In genomic region chr1:187928288-187928687, GRCh38 we compare ENCODE assay signal across 8 cellular contexts.
DNase-seq lines count a peak whose midpoint lies in the region; ATAC-seq, FAIRE-seq and TF ChIP-seq lines count a peak whose summit lies in the region.
"Had no signal": no experiment of that assay in that cellular context is flagged by ENCODE, and none has a peak within 500 bp of the region (broad histone marks: within the 10 kb centered on the region; RNA-seq: fewer than 3 reads in every experiment).

No MANE protein-coding gene starts in this region.

- intact Hi-C loops in endothelial cell of umbilical vein (cut with micrococcal nuclease) = loop anchor here (1.0 to 10.0 kb wide), 12 partner anchors 115 to 1501 kb away; no protein-coding TSS in a partner anchor

- POLR2A ChIA-PET in endothelial cell of umbilical vein (lab: Charles Lee) = no interaction called here

- no peaks in the 10 kb centered on the region for H3K4me1 Mint-ChIP-seq in activated CD8-positive, alpha-beta memory T cell treated with anti-CD3 and anti-CD28 coated beads, Interleukin-2, amount 10 ng/mL, durations not matched to agents 7 days and 5 days
- H3K4me1 Mint-ChIP-seq: memory B cell had no signal

- no peaks in the 10 kb centered on the region for H3K9me1 ChIP-seq in endothelial cell of umbilical vein (replicated peaks; ENCODE audit: control insufficient read depth, extremely low read depth, insufficient read depth, low read length)

- no peaks in the 10 kb centered on the region for H4K20me1 ChIP-seq in endothelial cell of umbilical vein (replicated peaks; ENCODE audit: control insufficient read depth, extremely low read depth, insufficient read depth, low read length)

- peaks cover 5% of the 10 kb centered on the region for H3K9me3 Mint-ChIP-seq in activated CD8-positive, alpha-beta memory T cell treated with anti-CD3 and anti-CD28 coated beads, Interleukin-2, amount 10 ng/mL, durations not matched to agents 7 days and 5 days (ENCODE audit: low read depth)

- H3K27ac Mint-ChIP-seq in activated CD8-positive, alpha-beta memory T cell treated with anti-CD3 and anti-CD28 coated beads, Interleukin-2, amount 10 ng/mL, durations not matched to agents 7 days and 5 days = no peak overlapping the region
- H3K27ac Mint-ChIP-seq: memory B cell had no signal

- dilution Hi-C loops in endothelial cell of umbilical vein (cut with MboI; ENCODE audit: extremely low pct_ligation_motif_present, low sequenced_read_pairs) = no loop called here

- H3K4me3 Mint-ChIP-seq in activated CD8-positive, alpha-beta memory T cell treated with anti-CD3 and anti-CD28 coated beads, Interleukin-2, amount 10 ng/mL, durations not matched to agents 7 days and 5 days = no peak overlapping the region
- H3K4me3 Mint-ChIP-seq: memory B cell had no signal

- H3K9me3 ChIP-seq in endothelial cell of umbilical vein (replicated peaks; ENCODE audit: control insufficient read depth, insufficient read depth, low read length) = no peaks in the 10 kb centered on the region

- no peak overlapping the region for H3K4me3 ChIP-seq in endothelial cell of umbilical vein (replicated peaks in 1 of 3; ENCODE audit: insufficient read depth in 1 of 3, low read depth in 1 of 3, low read length in 3 of 3)
- no peak overlapping the region for H3K4me3 ChIP-seq in retinal pigment epithelial cell (ENCODE audit: low read length)

- H3K27me3 Mint-ChIP-seq in activated CD8-positive, alpha-beta memory T cell treated with anti-CD3 and anti-CD28 coated beads, Interleukin-2, amount 10 ng/mL, durations not matched to agents 7 days and 5 days = no peaks in the 10 kb centered on the region
- H3K27me3 Mint-ChIP-seq: memory B cell had no signal

- CTCF ChIA-PET in endothelial cell of umbilical vein (lab: Charles Lee) = interaction anchor here (0.7 to 3.1 kb wide), 52 partner anchors 9 to 1514 kb away, joined by 3 to 39 read pairs (median 3); no protein-coding TSS in a partner anchor
- CTCF ChIA-PET in activated CD8-positive, alpha-beta memory T cell treated with anti-CD3 and anti-CD28 coated beads, Interleukin-2, amount 10 ng/mL, durations not matched to agents 7 days and 5 days (lab: Charles Lee) = no interaction called here

- H3K4me1 ChIP-seq in endothelial cell of umbilical vein (ENCODE audit: control insufficient read depth, extremely low read depth, insufficient read depth, low read length) = peaks cover 6% of the 10 kb centered on the region

- H2AFZ ChIP-seq in endothelial cell of umbilical vein (ENCODE audit: low read depth, low read length) = peak overlapping the region; percentile 62

- DNase-seq in M059J (ENCODE audit: low read depth) (peak; percentile 47), endothelial cell of umbilical vein (ENCODE audit: low read depth, low spot score) (peak; percentile 78), retinal pigment epithelial cell (ENCODE audit: low read depth) (no peak), NCI-H446 (lab: John Stamatoyannopoulos, UW) (no peak)
- DNase-seq in activated effector memory CD4-positive, alpha-beta T cell treated with anti-CD3 and anti-CD28 coated beads, Interleukin-2, amount 50 U/mL, for 16 hours = no peak
- no peak for DNase-seq in activated CD8-positive, alpha-beta memory T cell treated with anti-CD3 and anti-CD28 coated beads, Interleukin-2, amount 10 ng/mL, durations not matched to agents 7 days and 5 days

- peak; percentile 74 for ATAC-seq in GM21360 (IDR thresholded peaks at IDR 0.05; ENCODE audit: unreplicated experiment)
- no peak for ATAC-seq in activated CD8-positive, alpha-beta memory T cell treated with anti-CD3 and anti-CD28 coated beads, Interleukin-2, amount 10 ng/mL, durations not matched to agents 7 days and 5 days

- no peaks in the 10 kb centered on the region for H3K36me3 ChIP-seq in endothelial cell of umbilical vein (ENCODE audit: control insufficient read depth in 2 of 2, extremely low read depth in 1 of 2, insufficient read depth in 2 of 2, low read length in 2 of 2)

- H3K36me3 Mint-ChIP-seq in activated CD8-positive, alpha-beta memory T cell treated with anti-CD3 and anti-CD28 coated beads, Interleukin-2, amount 10 ng/mL, durations not matched to agents 7 days and 5 days = no peaks in the 10 kb centered on the region
- H3K36me3 Mint-ChIP-seq: memory B cell had no signal

- H3K27me3 ChIP-seq in endothelial cell of umbilical vein (ENCODE audit: control insufficient read depth in 2 of 2, insufficient read depth in 2 of 2, low read length in 2 of 2) = no peaks in the 10 kb centered on the region

- peak; percentile 52 to 58 for TF ChIP-seq CTCF in endothelial cell of umbilical vein (IDR thresholded peaks at IDR 0.05; ENCODE audit: extremely low read depth in 1 of 2, insufficient read depth in 1 of 2, low read depth in 1 of 2, low read length in 2 of 2)
- TF ChIP-seq CTCF in retinal pigment epithelial cell (conservative IDR thresholded peaks at IDR 0.05; ENCODE audit: low read depth, low read length) = peak; percentile 63

- BruUV-seq in endothelial cell of umbilical vein (replicated peaks; lab: Mats Ljungman, UMichigan) = no TSS peak

- H3K4me2 ChIP-seq in endothelial cell of umbilical vein (ENCODE audit: insufficient read depth, low read length) = no peak overlapping the region

- no peak overlapping the region for H3K27ac ChIP-seq in endothelial cell of umbilical vein (ENCODE audit: insufficient read depth, low read depth, low read length)

- TF ChIP-seq POLR2A in endothelial cell of umbilical vein (IDR thresholded peaks at IDR 0.05; ENCODE audit: low read depth, low read length) = no peak

- H3K79me2 ChIP-seq in endothelial cell of umbilical vein (ENCODE audit: control insufficient read depth, insufficient read depth, low read length) = no peaks in the 10 kb centered on the region

- peak; percentile 57 for FAIRE-seq in endothelial cell of umbilical vein (lab: Jason Lieb, UNC)

- no peak overlapping the region for H3K9ac ChIP-seq in endothelial cell of umbilical vein (replicated peaks; ENCODE audit: extremely low read depth, insufficient read depth, low read length)

TF ChIP-seq in endothelial cell of umbilical vein, 7 proteins besides CTCF, POLR2A, EP300 and RAD21:
- TF ChIP-seq FOS (IDR thresholded peaks at IDR 0.05; ENCODE audit: borderline replicate concordance, insufficient read depth, low read length) (no peak), GATA2 (IDR thresholded peaks at IDR 0.05; ENCODE audit: insufficient read depth, insufficient read length, low read depth, low read length) (peak; percentile 21)

Comparison
In these comparisons a context has a peak if more than half of its experiments do, and no peak if none do; other contexts are left out.
1. DNase-seq: peak in M059J (single experiment) and endothelial cell of umbilical vein (single experiment); none in retinal pigment epithelial cell (single experiment), activated effector memory CD4-positive, alpha-beta T cell treated with anti-CD3 and anti-CD28 coated beads, Interleukin-2, amount 50 U/mL, for 16 hours (single experiment), NCI-H446 (0 of 2) and activated CD8-positive, alpha-beta memory T cell treated with anti-CD3 and anti-CD28 coated beads, Interleukin-2, amount 10 ng/mL, durations not matched to agents 7 days and 5 days (single experiment).